10 cellular contexts compared by ENCODE assay signal in genomic region chr10:93566435-93567276, GRCh38. TPM values are rescaled to one million over a fixed set of nuclear protein-coding genes. Genes with fewer than 3 reads are reported as not detected.
A peak's percentile ranks its signal among the peaks of the same experiment; 100 is the strongest.
DNase-seq lines count a peak whose midpoint lies in the region; ATAC-seq and TF ChIP-seq lines count a peak whose summit lies in the region.
"Had no signal": no experiment of that assay in that cellular context is flagged by ENCODE, and none has a peak within 500 bp of the region (broad histone marks: within the 10 kb centered on the region; RNA-seq: fewer than 3 reads in every experiment).

FFAR4 (plus strand) TSS chr10:93566665; CDS start chr10:93566721, 56 bp downstream.

- H4K8ac ChIP-seq in H9 (replicated peaks; ENCODE audit: insufficient read length, low read depth, low read length) = no peak within 1 kb of the TSS

- WGBS in H9 (ENCODE audit: extremely low coverage, insufficient read length, low lambda C conversion rate) = no CpG with 5 or more reads among the region's 85 CpGs
- WGBS in right cardiac atrium = 1% methylated on average over 85 of the region's 85 CpGs

- H3K36me3 Mint-ChIP-seq in H9 (ENCODE audit: insufficient read depth in 1 of 3, low read depth in 3 of 3) = no peaks in the 10 kb centered on the region; a peak in 1 of 7 replicates
- no peaks in the 10 kb centered on the region for H3K36me3 Mint-ChIP-seq in activated T-helper 17 cell treated with anti-CD3 and anti-CD28 coated beads, Interleukin-2, amount 50 U/mL, for 72 hours (ENCODE audit: low read depth)

- no peak within 1 kb of the TSS for H2BK5ac ChIP-seq in H9 (ENCODE audit: insufficient read length, low read length)

- H3K4me3 Mint-ChIP-seq in H9 = peak within 1 kb of the TSS; percentile 73 to 91
- H3K4me3 Mint-ChIP-seq in activated T-helper 17 cell treated with anti-CD3 and anti-CD28 coated beads, Interleukin-2, amount 50 U/mL, for 72 hours = no peak within 1 kb of the TSS
- H3K4me3 Mint-ChIP-seq: activated T-cell treated with anti-CD3 and anti-CD28 coated beads, Interleukin-2, amount 50 U/mL, for 4 hours had no signal

- peak within 1 kb of the TSS; percentile 37 for H3K4me2 ChIP-seq in H9 (ENCODE audit: insufficient read depth, insufficient read length, low read length)

- no peak within 1 kb of the TSS for H3K9ac ChIP-seq in H9 (ENCODE audit: extremely low read depth, insufficient read length, low read length)

- no peaks in the 10 kb centered on the region; a peak in 2 of 5 replicates for H3K9me3 Mint-ChIP-seq in H9
- H3K9me3 Mint-ChIP-seq in activated T-helper 17 cell treated with anti-CD3 and anti-CD28 coated beads, Interleukin-2, amount 50 U/mL, for 72 hours = no peaks in the 10 kb centered on the region
- H3K9me3 Mint-ChIP-seq: activated T-cell treated with anti-CD3 and anti-CD28 coated beads, Interleukin-2, amount 50 U/mL, for 4 hours had no signal

- no peak within 1 kb of the TSS for H2BK120ac ChIP-seq in H9 (ENCODE audit: low read depth, low read length, poor library complexity, severe bottlenecking)

- peaks cover 5% of the 10 kb centered on the region for H3K23me2 ChIP-seq in H9 (ENCODE audit: insufficient read length, low read depth, low read length, poor library complexity, severe bottlenecking)

- H3K27me3 ChIP-seq in H9 (ENCODE audit: insufficient read depth, low read length) = peaks cover 48% of the 10 kb centered on the region
- H3K27me3 ChIP-seq in right cardiac atrium (ENCODE audit: control insufficient read depth, insufficient read depth) = peaks cover 2% of the 10 kb centered on the region

- H3T11ph ChIP-seq in H9 (ENCODE audit: low read length) = no peak within 1 kb of the TSS

- peaks cover 6 to 19% of the 10 kb centered on the region in 2 experiments; a peak in 3 of 4 replicates for H3K4me1 Mint-ChIP-seq in H9
- no peaks in the 10 kb centered on the region for H3K4me1 Mint-ChIP-seq in activated T-helper 17 cell treated with anti-CD3 and anti-CD28 coated beads, Interleukin-2, amount 50 U/mL, for 72 hours

- H2AK5ac ChIP-seq in H9 (ENCODE audit: insufficient read length, low read length) = no peak within 1 kb of the TSS

- H4K91ac ChIP-seq in H9 (ENCODE audit: insufficient read length, low read depth, low read length) = no peak within 1 kb of the TSS

- no peak within 1 kb of the TSS for H2AFZ ChIP-seq in H9 (ENCODE audit: low read length)

- H4K5ac ChIP-seq in H9 (ENCODE audit: insufficient read length, low read depth, low read length) = no peak within 1 kb of the TSS

- DNase-seq in H9 (peak; percentile 64), RPMI7951 (ENCODE audit: low read depth) (peak; percentile 5), right cardiac atrium (peak; percentile 54 to 85 (median 81)), retina (peak; percentile 81), NCI-H446 treated with DMSO at 0.1 percent for 48 hours (lab: John Stamatoyannopoulos, UW) (no peak)
- DNase-seq: activated T-cell treated with anti-CD3 and anti-CD28 coated beads, Interleukin-2, amount 50 U/mL, for 4 hours had no signal

- no peak within 1 kb of the TSS for H2BK15ac ChIP-seq in H9 (ENCODE audit: low read depth, low read length)

- no peak within 1 kb of the TSS for H3K14ac ChIP-seq in H9 (ENCODE audit: insufficient read depth, low read length)

- no peaks in the 10 kb centered on the region for H3K79me1 ChIP-seq in H9 (ENCODE audit: insufficient read depth, low read depth, low read length, poor library complexity, severe bottlenecking)

- no peak within 1 kb of the TSS for H3K56ac ChIP-seq in H9 (ENCODE audit: insufficient read length, low read depth, low read length)

- H3K79me2 ChIP-seq in H9 (ENCODE audit: insufficient read depth, low read length) = no peaks in the 10 kb centered on the region

- intact Hi-C loops in right cardiac atrium (cut with DNase I) = no loop called here

- H4K20me1 ChIP-seq in H9 (ENCODE audit: control insufficient read depth, insufficient read depth, insufficient read length) = no peaks in the 10 kb centered on the region

- no peaks in the 10 kb centered on the region for H3K9me3 ChIP-seq in H9 (ENCODE audit: control insufficient read depth, low read depth, low read length)
- H3K9me3 ChIP-seq in right cardiac atrium (ENCODE audit: control insufficient read depth, low read length) = no peaks in the 10 kb centered on the region

- no peak within 1 kb of the TSS for H3K4ac ChIP-seq in H9 (ENCODE audit: low read depth, low read length)

- H3K23ac ChIP-seq in H9 (ENCODE audit: insufficient read length, low read depth, low read length) = no peak within 1 kb of the TSS

- peaks cover 96% of the 10 kb centered on the region for H3K27me3 Mint-ChIP-seq in H9 (ENCODE audit: low read depth)
- peaks cover 50% of the 10 kb centered on the region for H3K27me3 Mint-ChIP-seq in activated T-helper 17 cell treated with anti-CD3 and anti-CD28 coated beads, Interleukin-2, amount 50 U/mL, for 72 hours

- ATAC-seq in right cardiac atrium = peak; percentile 61 to 84
- no peak for ATAC-seq in activated T-helper 17 cell treated with anti-CD3 and anti-CD28 coated beads, Interleukin-2, amount 50 U/mL, for 72 hours (replicated peaks)
- ATAC-seq in GM21367 (IDR thresholded peaks at IDR 0.05; ENCODE audit: unreplicated experiment) = no peak
- no peak for ATAC-seq in GM21737 (IDR thresholded peaks at IDR 0.05; ENCODE audit: unreplicated experiment)

- H3K27ac ChIP-seq in H9 (ENCODE audit: insufficient read length, low read depth, low read length) (no peak within 1 kb of the TSS), right cardiac atrium (ENCODE audit: low read length) (no peak within 1 kb of the TSS)

- no peak for TF ChIP-seq CTCF in H9 (conservative IDR thresholded peaks at IDR 0.05)

- H3K4me3 ChIP-seq in right cardiac atrium (ENCODE audit: low read length) = peak within 1 kb of the TSS; percentile 4

- H2BK20ac ChIP-seq in H9 (ENCODE audit: low read depth, low read length, poor library complexity, severe bottlenecking) = no peak within 1 kb of the TSS

- no peak within 1 kb of the TSS for H3K18ac ChIP-seq in H9 (ENCODE audit: insufficient read length, low read depth, low read length)

- H3K27ac Mint-ChIP-seq in H9 = no peak within 1 kb of the TSS
- H3K27ac Mint-ChIP-seq in activated T-helper 17 cell treated with anti-CD3 and anti-CD28 coated beads, Interleukin-2, amount 50 U/mL, for 72 hours = no peak within 1 kb of the TSS

- H2BK12ac ChIP-seq in H9 (ENCODE audit: insufficient read length, low read depth, low read length) = no peak within 1 kb of the TSS

- H3K4me1 ChIP-seq in H9 (ENCODE audit: insufficient read depth, low read length) = no peaks in the 10 kb centered on the region
- H3K4me1 ChIP-seq in right cardiac atrium (ENCODE audit: control insufficient read depth, insufficient read depth, low read length) = no peaks in the 10 kb centered on the region

RNA-seq across cellular contexts. Expression of gene FFAR4, which starts in this region (rescaled TPM):
- total RNA-seq in H9 (2021) (not detected in 2 replicates), right cardiac atrium (under 1 TPM; 0.11 to 0.49 (median 0.19) TPM)
- not detected in 2 replicates for total RNA-seq in RPMI7951 (2014; rRNA removed; shearing (Covaris generic))
- 0.14 TPM for polyA plus RNA-seq in right cardiac atrium
- not detected for total RNA-seq in activated T-helper 17 cell treated with anti-CD3 and anti-CD28 coated beads, Interleukin-2, amount 50 U/mL, for 72 hours
- total RNA-seq: activated T-cell treated with anti-CD3 and anti-CD28 coated beads, Interleukin-2, amount 50 U/mL, for 4 hours; kidney epithelial cell had no signal

Comparison
In these comparisons a context has a peak if more than half of its experiments do, and no peak if none do; other contexts are left out.
1. Peak in DNase-seq and H3K4me2 ChIP-seq in H9; RNA of the gene not detected or under 1 TPM.
2. Peak in DNase-seq in RPMI7951; RNA of the gene not detected or under 1 TPM.
3. Peak in DNase-seq, ATAC-seq and H3K4me3 ChIP-seq in right cardiac atrium; RNA of the gene not detected or under 1 TPM.